In genomic region chr17:56038136-56038535, GRCh38 we compare ENCODE assay signal across 12 cellular contexts.
DNase-seq lines count a peak whose midpoint lies in the region; ATAC-seq lines count a peak whose summit lies in the region.
"Had no signal": no experiment of that assay in that cellular context is flagged by ENCODE, and none has a peak within 500 bp of the region (broad histone marks: within the 10 kb centered on the region; RNA-seq: fewer than 3 reads in every experiment).

No MANE protein-coding gene starts in this region.

- DNase-seq in NCI-H2171 (lab: John Stamatoyannopoulos, UW), result peak; percentile 80
- peak; percentile 30 for DNase-seq in NCI-H524 treated with DMSO at 0.1 percent for 48 hours (lab: John Stamatoyannopoulos, UW)
- DNase-seq in myocyte (ENCODE audit: low read depth), result peak; percentile 26
- DNase-seq in Right ventricle myocardium superior, result no peak
- no peak for DNase-seq in anterior cingulate cortex (lab: John Stamatoyannopoulos, UW)
- DNase-seq in C1 segment of cervical spinal cord (lab: John Stamatoyannopoulos, UW), result no peak
- DNase-seq: BE2C; Caco-2; CD8-positive, alpha-beta T cell; GM23248 had no signal

- intact Hi-C loops in Right ventricle myocardium superior (cut with DNase I), result no loop called here

- no peak for ATAC-seq in Right ventricle myocardium superior (ENCODE audit: poor library complexity)
- ATAC-seq: A549; CD8-positive, alpha-beta T cell; HCT116 had no signal

Comparison
In these comparisons a context has a peak if more than half of its experiments do, and no peak if none do; other contexts are left out.
1. DNase-seq: peak in NCI-H2171 (single experiment), NCI-H524 treated with DMSO at 0.1 percent for 48 hours (single experiment) and myocyte (single experiment); none in Right ventricle myocardium superior (single experiment), anterior cingulate cortex (0 of 58) and C1 segment of cervical spinal cord (0 of 14).